27 cellular contexts compared by ENCODE assay signal in genomic region chr4:6513678-6514077, GRCh38. TPM values are rescaled to one million over a fixed set of nuclear protein-coding genes. Genes with fewer than 3 reads are reported as not detected.
"Had no signal": no experiment of that assay in that cellular context is flagged by ENCODE, and none has a peak within 500 bp of the region (broad histone marks: within the 10 kb centered on the region; RNA-seq: fewer than 3 reads in every experiment).

No MANE protein-coding gene starts in this region.

- H3K36me3 ChIP-seq: neutrophil, ovary, prostate gland, right lobe of liver, sigmoid colon, thoracic aorta, thyroid gland, tibial nerve, upper lobe of left lung, vagina had no signal

- ATAC-seq: naive thymus-derived CD4-positive, alpha-beta T cell; natural killer cell; right cardiac atrium; right lobe of liver; stimulated activated effector memory CD8-positive, alpha-beta T cell treated with anti-CD3 and anti-CD28 coated beads, Interleukin-12 subunit alpha, Interleukin-12 subunit beta, amount 100 ng/mL, for 72 hours; stimulated activated naive B cell treated with anti-CD40 and anti-IgM and Interleukin-4, amounts not matched to agents 10 μg/mL and 1 μg/mL and 100 μg/mL, for 72 hours had no signal

- H3K27ac ChIP-seq: neutrophil, ovary, parathyroid adenoma, prostate gland, right lobe of liver, sigmoid colon, thoracic aorta, thyroid gland, tibial nerve, upper lobe of left lung, vagina had no signal

- H3K4me1 ChIP-seq: parathyroid adenoma, prostate gland, right lobe of liver, sigmoid colon, thyroid gland, tibial nerve, upper lobe of left lung, vagina had no signal

- H3K9me3 ChIP-seq: neutrophil, ovary, prostate gland, right lobe of liver, thyroid gland, upper lobe of left lung, vagina had no signal

- H3K4me3 ChIP-seq: ovary, prostate gland, right lobe of liver, sigmoid colon, thoracic aorta, thyroid gland, tibial nerve, upper lobe of left lung, vagina had no signal

- DNase-seq: naive thymus-derived CD4-positive, alpha-beta T cell; natural killer cell; nephron progenitor cell; ovary; right cardiac atrium; right lobe of liver; sigmoid colon; small intestine; stimulated activated CD4-positive, alpha-beta T cell treated with anti-CD3 and anti-CD28 coated beads, Interleukin-15, amount 100 ng/mL, for 24 hours; stimulated activated CD4-positive, alpha-beta T cell treated with anti-CD3 and anti-CD28 coated beads, Interleukin-2, amount 100 ng/mL, for 24 hours; stimulated activated CD4-positive, alpha-beta T cell treated with anti-CD3 and anti-CD28 coated beads, Interleukin-2, amount 100 ng/mL, for 48 hours; stimulated activated CD4-positive, alpha-beta T cell treated with anti-CD3 and anti-CD28 coated beads, Interleukin-4, amount 100 ng/mL, for 24 hours; stimulated activated naive B cell treated with anti-CD40 and anti-IgM and Interleukin-4, amounts not matched to agents 10 μg/mL and 1 μg/mL and 100 μg/mL, for 72 hours; stimulated activated naive CD4-positive, alpha-beta T cell treated with Interleukin-2 at 50 U/mL for 16 hours; substantia nigra; thyroid gland; trophoblast cell; upper lobe of left lung had no signal

- H3K27me3 ChIP-seq: ovary, right lobe of liver, sigmoid colon, thyroid gland, tibial nerve, upper lobe of left lung, vagina had no signal

RNA-seq across cellular contexts. Expression of gene PPP2R2C, which starts 41.3 kb away (rescaled TPM):
- total RNA-seq: naive thymus-derived CD4-positive, alpha-beta T cell; natural killer cell; pulmonary artery endothelial cell; skeletal muscle tissue had no signal
- polyA plus RNA-seq: naive thymus-derived CD4-positive, alpha-beta T cell had no signal
